Comparison of ENCODE assay signal across 12 cellular contexts in genomic region chr5:142782976-142783539, GRCh38. TPM values are rescaled to one million over a fixed set of nuclear protein-coding genes. Genes with fewer than 3 reads are reported as not detected.
DNase-seq lines count a peak whose midpoint lies in the region; ATAC-seq and TF ChIP-seq lines count a peak whose summit lies in the region.
"Had no signal": no experiment of that assay in that cellular context is flagged by ENCODE, and none has a peak within 500 bp of the region (broad histone marks: within the 10 kb centered on the region; RNA-seq: fewer than 3 reads in every experiment).

No MANE protein-coding gene starts in this region.

- intact Hi-C loops in breast epithelium (cut with DNase I; ENCODE audit: low total_unique reads) = no loop called here
- intact Hi-C loops in mammary epithelial cell (cut with micrococcal nuclease) = no loop called here
- intact Hi-C loops in natural killer cell (cut with micrococcal nuclease) = loop anchor here (1.0 to 2.0 kb wide), 2 partner anchors 13 to 16 kb away; partner anchors contain the start of gene ARHGAP26
- intact Hi-C loops in aorta (cut with DNase I) = no loop called here

- H3K9me3 ChIP-seq in breast epithelium (no peaks in the 10 kb centered on the region), mammary epithelial cell (replicated peaks; ENCODE audit: insufficient read depth, low read length) (no peaks in the 10 kb centered on the region), aorta (ENCODE audit: control insufficient read depth, low read length) (no peaks in the 10 kb centered on the region)

- H3K4me1 Mint-ChIP-seq in effector memory CD8-positive, alpha-beta T cell (ENCODE audit: low read depth in 2 of 2) = peaks cover 77 to 88% of the 10 kb centered on the region in 2 donors
- H3K4me1 Mint-ChIP-seq in natural killer cell = peaks cover 94 to 96% of the 10 kb centered on the region in 2 donors

- peaks cover 45% of the 10 kb centered on the region for H3K36me3 Mint-ChIP-seq in effector memory CD8-positive, alpha-beta T cell (ENCODE audit: insufficient read depth)
- H3K36me3 Mint-ChIP-seq in natural killer cell = no peaks in the 10 kb centered on the region
- H3K36me3 Mint-ChIP-seq: stimulated activated memory B cell treated with anti-CD40 and anti-IgM and Interleukin-4, amounts not matched to agents 10 μg/mL and 1 μg/mL and 100 μg/mL, for 72 hours had no signal

- no peaks in the 10 kb centered on the region for H4K20me1 ChIP-seq in mammary epithelial cell (ENCODE audit: insufficient read depth, low read length)

- H3K27me3 Mint-ChIP-seq in effector memory CD8-positive, alpha-beta T cell = no peaks in the 10 kb centered on the region
- H3K27me3 Mint-ChIP-seq in natural killer cell (ENCODE audit: low read depth in 2 of 2) = no peaks in the 10 kb centered on the region
- H3K27me3 Mint-ChIP-seq: stimulated activated memory B cell treated with anti-CD40 and anti-IgM and Interleukin-4, amounts not matched to agents 10 μg/mL and 1 μg/mL and 100 μg/mL, for 72 hours had no signal

- H3K36me3 ChIP-seq in breast epithelium (no peaks in the 10 kb centered on the region), mammary epithelial cell (ENCODE audit: insufficient read depth, low read length) (no peaks in the 10 kb centered on the region), aorta (ENCODE audit: control insufficient read depth in 1 of 2, insufficient read depth in 2 of 2, low read length in 1 of 2) (no peaks in the 10 kb centered on the region)

- no peak for TF ChIP-seq POLR2A in breast epithelium (IDR thresholded peaks at IDR 0.05)

- ATAC-seq in effector memory CD8-positive, alpha-beta T cell (replicated peaks) = no peak
- ATAC-seq in natural killer cell (no peak), aorta (ENCODE audit: low FRiP score) (peak; percentile 48), GM21529 (IDR thresholded peaks at IDR 0.05; ENCODE audit: unreplicated experiment) (no peak)

- H3K4me3 ChIP-seq in breast epithelium (no peak overlapping the region), mammary epithelial cell (replicated peaks in 1 of 3; ENCODE audit: insufficient read depth in 1 of 3, low read depth in 2 of 3, low read length in 3 of 3) (no peak overlapping the region), aorta (ENCODE audit: low read length in 2 of 2) (no peak overlapping the region)

- no TSS peak for BruUV-seq in mammary epithelial cell (replicated peaks; lab: Mats Ljungman, UMichigan)

- peak overlapping the region; percentile 83 to 92 for H3K4me3 Mint-ChIP-seq in effector memory CD8-positive, alpha-beta T cell
- peak overlapping the region; percentile 69 for H3K4me3 Mint-ChIP-seq in natural killer cell
- H3K4me3 Mint-ChIP-seq: stimulated activated memory B cell treated with anti-CD40 and anti-IgM and Interleukin-4, amounts not matched to agents 10 μg/mL and 1 μg/mL and 100 μg/mL, for 72 hours had no signal

- CTCF ChIA-PET in mammary epithelial cell (lab: Charles Lee; ENCODE audit: low non-redundant PET) = no interaction called here

- peak overlapping the region; percentile 91 to 93 for H3K27ac Mint-ChIP-seq in effector memory CD8-positive, alpha-beta T cell
- peak overlapping the region; percentile 91 to 94 for H3K27ac Mint-ChIP-seq in natural killer cell
- H3K27ac Mint-ChIP-seq: stimulated activated memory B cell treated with anti-CD40 and anti-IgM and Interleukin-4, amounts not matched to agents 10 μg/mL and 1 μg/mL and 100 μg/mL, for 72 hours had no signal

- dilution Hi-C loops in mammary epithelial cell (cut with HindIII; ENCODE audit: low sequenced_read_pairs) = no loop called here

- DNase-seq in breast epithelium (ENCODE audit: low spot score in 2 of 2) = no peak
- no peak for DNase-seq in mammary epithelial cell
- no peak for DNase-seq in effector memory CD8-positive, alpha-beta T cell
- DNase-seq in natural killer cell = no peak
- peak; percentile 55 to 80 for DNase-seq in aorta
- DNase-seq in dermis blood vessel endothelial cell = no peak
- DNase-seq in NCI-H1436 treated with DMSO at 0.1 percent for 48 hours (lab: John Stamatoyannopoulos, UW) = no peak
- DNase-seq: NCI-H1105 treated with DMSO at 0.1 percent for 48 hours, NCI-H774 had no signal

- H3K4me1 ChIP-seq in breast epithelium = no peaks in the 10 kb centered on the region
- peaks cover 25% of the 10 kb centered on the region for H3K4me1 ChIP-seq in mammary epithelial cell (ENCODE audit: insufficient read depth, low read length)
- H3K4me1 ChIP-seq in aorta (ENCODE audit: control insufficient read depth in 1 of 2, insufficient read depth in 2 of 2, low read length in 2 of 2) = peaks cover 3 to 5% of the 10 kb centered on the region in 2 donors

- H3K4me2 ChIP-seq in mammary epithelial cell (ENCODE audit: insufficient read depth, low read depth, low read length) = no peak overlapping the region

- in situ Hi-C loops in mammary epithelial cell (cut with MboI; ENCODE audit: low sequenced_read_pairs in 2 of 2) = no loop called here

- H3K27me3 ChIP-seq in breast epithelium (no peaks in the 10 kb centered on the region), mammary epithelial cell (ENCODE audit: insufficient read depth, low read length) (no peaks in the 10 kb centered on the region), aorta (ENCODE audit: control insufficient read depth in 1 of 2, insufficient read depth in 2 of 2, low read length in 1 of 2) (no peaks in the 10 kb centered on the region)

- no peak overlapping the region for H2AFZ ChIP-seq in mammary epithelial cell (ENCODE audit: low read depth, low read length)

- no peak for TF ChIP-seq CTCF in breast epithelium (IDR thresholded peaks at IDR 0.05)
- no peak for TF ChIP-seq CTCF in mammary epithelial cell (conservative IDR thresholded peaks at IDR 0.05 in 1 of 2, IDR thresholded peaks at IDR 0.05 in 1 of 2; ENCODE audit: extremely low read depth in 1 of 2, insufficient read depth in 1 of 2, low read depth in 1 of 2, low read length in 2 of 2)
- TF ChIP-seq CTCF in natural killer cell (IDR thresholded peaks at IDR 0.05) = no peak

- H3K27ac ChIP-seq in breast epithelium = peak overlapping the region; percentile 64 to 77
- H3K27ac ChIP-seq in mammary epithelial cell (ENCODE audit: insufficient read depth, low read depth, low read length) = no peak overlapping the region
- no peak overlapping the region for H3K27ac ChIP-seq in aorta (ENCODE audit: low read depth in 1 of 2, low read length in 2 of 2)

- no peaks in the 10 kb centered on the region for H3K79me2 ChIP-seq in mammary epithelial cell (ENCODE audit: insufficient read depth, low read length)

- 94% methylated on average over 8 of the region's 8 CpGs for WGBS in mammary epithelial cell (ENCODE audit: low coverage, missing lambda C conversion rate)
- 78 to 81% methylated on average over 8 of the region's 8 CpGs for WGBS in aorta, 2 donors

- peaks cover 0 to 6% of the 10 kb centered on the region in 2 donors for H3K9me3 Mint-ChIP-seq in effector memory CD8-positive, alpha-beta T cell
- no peaks in the 10 kb centered on the region for H3K9me3 Mint-ChIP-seq in natural killer cell
- H3K9me3 Mint-ChIP-seq: stimulated activated memory B cell treated with anti-CD40 and anti-IgM and Interleukin-4, amounts not matched to agents 10 μg/mL and 1 μg/mL and 100 μg/mL, for 72 hours had no signal

- no peak overlapping the region for H3K9ac ChIP-seq in mammary epithelial cell (ENCODE audit: insufficient read depth, low read length)

RNA-seq across cellular contexts. Expression of gene ARHGAP26, which starts 12.9 kb away (rescaled TPM):
- total RNA-seq in breast epithelium (10 to 100 TPM; 33.1 to 89.0 (median 56.4) TPM), mammary epithelial cell (10 to 100 TPM; 23.8 to 34.0 TPM), natural killer cell (100 to 1,000 TPM; 153 to 159 (median 158) TPM), aorta (10 to 100 TPM; 51.1 to 70.7 TPM), dermis blood vessel endothelial cell (49.9 and 51.7 TPM in 2 replicates)
- polyA plus RNA-seq in mammary epithelial cell (3.7 TPM), aorta (1 to 10 TPM; 4.5 to 8.2 TPM)
- 5.2 TPM for polyA minus RNA-seq in mammary epithelial cell
- total RNA-seq: G401 had no signal

Comparison
In these comparisons a context has a peak if more than half of its experiments do, and no peak if none do; other contexts are left out.
1. H3K27ac ChIP-seq: peak in breast epithelium (2 of 2); none in mammary epithelial cell (single experiment) and aorta (0 of 2).
2. DNase-seq: peak in aorta (2 of 2); none in breast epithelium (0 of 2), mammary epithelial cell (single experiment), effector memory CD8-positive, alpha-beta T cell (0 of 3), natural killer cell (single experiment), dermis blood vessel endothelial cell (single experiment) and NCI-H1436 treated with DMSO at 0.1 percent for 48 hours (single experiment).